Comparison of ENCODE assay signal across 8 cellular contexts in the genomic region with DNA sequence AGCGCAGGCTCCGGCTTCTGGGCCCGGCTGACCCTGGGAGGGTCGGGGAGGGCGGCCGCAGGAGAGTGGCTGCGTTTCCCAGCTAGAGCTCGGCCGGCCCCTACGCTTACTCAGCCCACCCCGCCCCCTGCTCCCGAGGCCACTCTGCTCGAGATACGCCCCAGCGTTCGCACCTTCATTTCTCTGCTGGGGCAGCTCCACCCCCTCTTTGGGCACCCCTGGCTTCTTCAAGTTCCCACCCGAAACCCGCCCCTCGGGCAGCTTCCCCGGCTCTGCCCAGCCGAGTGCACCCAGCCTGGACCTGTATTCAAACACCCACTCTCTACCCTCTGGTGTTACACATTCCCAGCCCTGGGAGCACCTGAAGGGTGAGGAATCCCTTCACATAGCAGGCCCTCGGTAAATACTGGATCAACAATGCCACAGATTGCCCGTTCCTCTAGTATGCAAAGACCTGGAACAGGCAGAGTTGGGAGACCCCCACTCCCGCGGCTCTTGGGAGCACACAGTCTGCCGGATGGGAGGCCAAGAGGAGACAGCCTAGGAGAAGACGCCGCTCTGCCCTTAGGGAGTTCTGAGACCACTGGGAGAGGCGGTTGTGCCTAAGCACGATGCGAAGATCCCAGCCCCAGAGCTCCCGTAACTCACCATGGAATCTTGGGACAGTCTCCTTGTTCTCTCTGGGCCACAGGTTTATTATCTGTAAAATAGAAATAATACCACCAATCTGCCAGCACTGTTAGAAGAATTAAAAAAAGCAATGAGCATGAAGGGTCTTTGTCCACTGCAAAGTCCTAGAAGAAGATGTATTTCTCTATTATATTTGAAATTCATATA. TPM values are rescaled to one million over a fixed set of nuclear protein-coding genes. Genes with fewer than 3 reads are reported as not detected.
A peak's percentile ranks its signal among the peaks of the same experiment; 100 is the strongest.
DNase-seq lines count a peak whose midpoint lies in the region; ATAC-seq and TF ChIP-seq lines count a peak whose summit lies in the region.

No MANE protein-coding gene starts in this region.

- POLR2A ChIA-PET in HCT116 (lab: Charles Lee) = interaction anchor here (0.9 to 3.2 kb wide), 3 partner anchors 14 to 16 kb away, joined by 3 to 31 read pairs (median 8); no protein-coding TSS in a partner anchor

- RAD21 ChIA-PET in HCT116 (lab: Charles Lee; ENCODE audit: low non-redundant PET in 1 of 2, low total read pairs in 2 of 2, uncharacterized antibody in 2 of 2, unreplicated experiment in 2 of 2) = interaction anchor here (0.7 to 1.6 kb wide), 3 partner anchors 16 to 20 kb away, joined by 3 to 6 read pairs (median 4); no protein-coding TSS in a partner anchor

- H3K4me1 ChIP-seq in BLaER1 = peaks cover 40% of the 10 kb centered on the region
- peaks cover 30 to 60% of the 10 kb centered on the region in 2 experiments for H3K4me1 ChIP-seq in HCT116 (ENCODE audit: control insufficient read depth in 1 of 2, insufficient read depth in 2 of 2, low read length in 2 of 2)

- H3K27ac ChIP-seq in BLaER1 (peak overlapping the region; percentile 73), HCT116 (ENCODE audit: low read depth, low read length) (peak overlapping the region; percentile 81)

- H4K20me1 ChIP-seq in BLaER1 (no peaks in the 10 kb centered on the region), HCT116 (ENCODE audit: insufficient read depth) (no peaks in the 10 kb centered on the region)

- ATAC-seq in HCT116 = peak; percentile 67
- peak; percentile 52 for ATAC-seq in stimulated activated naive CD8-positive, alpha-beta T cell treated with anti-CD3 and anti-CD28 coated beads, Interleukin-15, Interleukin-2, amounts not matched to agents 100 U/mL and 50 U/mL, for 24 hours

- no peaks in the 10 kb centered on the region for H3K9me2 ChIP-seq in HCT116 (ENCODE audit: insufficient read depth)

- intact Hi-C loops in HCT116 (cut with micrococcal nuclease) = no loop called here

- TF ChIP-seq CTCF in HCT116 (IDR thresholded peaks at IDR 0.05 in 2 of 3, conservative IDR thresholded peaks at IDR 0.05 in 1 of 3; ENCODE audit: borderline replicate concordance in 1 of 3, insufficient read depth in 1 of 3, low read depth in 2 of 3, low read length in 2 of 3) = no peak
- no peak for TF ChIP-seq CTCF in astrocyte of the cerebellum (IDR thresholded peaks at IDR 0.05; ENCODE audit: low read depth, low read length, missing control alignments)
- TF ChIP-seq CTCF in kidney epithelial cell (IDR thresholded peaks at IDR 0.05; ENCODE audit: insufficient read depth, low read length, poor library complexity, severe bottlenecking) = no peak

- CTCF ChIA-PET in HCT116 (lab: Charles Lee) = interaction anchor here (0.6 to 1.3 kb wide), 3 partner anchors 14 to 39 kb away, joined by 3 read pairs; no protein-coding TSS in a partner anchor

- H3K27me3 ChIP-seq in BLaER1 = peaks cover 21% of the 10 kb centered on the region; the same call in 1 of the 2 replicates
- H3K27me3 ChIP-seq in HCT116 (ENCODE audit: insufficient read depth, low read length) = no peaks in the 10 kb centered on the region
- H3K27me3 ChIP-seq in kidney epithelial cell (ENCODE audit: control insufficient read depth, insufficient read depth, low read length) = no peaks in the 10 kb centered on the region

- H3K4me3 ChIP-seq in BLaER1 = peak overlapping the region; percentile 72
- peak overlapping the region; percentile 77 to 78 for H3K4me3 ChIP-seq in HCT116 (replicated peaks in 1 of 2; ENCODE audit: low read depth in 1 of 2, low read length in 2 of 2)
- peak overlapping the region; percentile 53 for H3K4me3 ChIP-seq in astrocyte of the cerebellum (ENCODE audit: low read depth, low read length)
- H3K4me3 ChIP-seq in kidney epithelial cell (ENCODE audit: low read depth, low read length) = peak overlapping the region; percentile 43

- H3K36me3 ChIP-seq in BLaER1 (no peaks in the 10 kb centered on the region), HCT116 (ENCODE audit: control insufficient read depth in 1 of 2, insufficient read depth in 2 of 2, low read length in 2 of 2) (no peaks in the 10 kb centered on the region), kidney epithelial cell (ENCODE audit: control insufficient read depth, insufficient read depth, low read length) (no peaks in the 10 kb centered on the region)

- in situ Hi-C loops in astrocyte of the cerebellum (cut with HindIII; ENCODE audit: low sequenced_read_pairs) = no loop called here

- H3K9ac ChIP-seq in BLaER1 (peak overlapping the region; percentile 77), HCT116 (ENCODE audit: low read length) (peak overlapping the region; percentile 84)

- H3K4me2 ChIP-seq in BLaER1 (peak overlapping the region; percentile 96), HCT116 (ENCODE audit: low read length) (peak overlapping the region; percentile 98)

- DNase-seq in HCT116 (ENCODE audit: low read depth, low spot score) = no peak
- DNase-seq in astrocyte of the cerebellum (ENCODE audit: low read depth) = no peak
- DNase-seq in kidney epithelial cell (ENCODE audit: low read depth) = no peak
- peak; percentile 60 for DNase-seq in stimulated activated naive CD8-positive, alpha-beta T cell treated with anti-CD3 and anti-CD28 coated beads, Interleukin-15, Interleukin-2, amounts not matched to agents 100 U/mL and 50 U/mL, for 24 hours
- DNase-seq in LoVo (ENCODE audit: low spot score) = no peak
- DNase-seq in DMS 273 treated with DMSO at 0.1 percent for 48 hours (lab: John Stamatoyannopoulos, UW) = no peak
- no peak for DNase-seq in 8988T

- no peak for TF ChIP-seq RAD21 in HCT116 (IDR thresholded peaks at IDR 0.05; ENCODE audit: low read depth)

- H3K9me3 ChIP-seq in BLaER1 = no peaks in the 10 kb centered on the region
- no peaks in the 10 kb centered on the region for H3K9me3 ChIP-seq in HCT116 (ENCODE audit: control insufficient read depth in 1 of 2, insufficient read depth in 1 of 2, low read depth in 1 of 2, low read length in 2 of 2)

- BruUV-seq in HCT116 (replicated peaks; lab: Mats Ljungman, UMichigan) = TSS peak; percentile 59

- H2AFZ ChIP-seq in HCT116 (ENCODE audit: low read depth, low read length, poor library complexity, severe bottlenecking) = no peak overlapping the region

- TF ChIP-seq POLR2A in HCT116 (IDR thresholded peaks at IDR 0.05; ENCODE audit: borderline replicate concordance, extremely low read depth, insufficient read depth, insufficient read length) = no peak

- H3K79me2 ChIP-seq in HCT116 (ENCODE audit: insufficient read depth, low read length) = peaks cover 10% of the 10 kb centered on the region; the same call in 1 of the 2 replicates

TF ChIP-seq in HCT116, 20 proteins besides CTCF, POLR2A, EP300 and RAD21:
- no peak for TF ChIP-seq ZNF274 (IDR thresholded peaks at IDR 0.05; ENCODE audit: low read depth, low read length)
- no peak for TF ChIP-seq SRF (IDR thresholded peaks at IDR 0.05; ENCODE audit: low read depth)
- no peak for TF ChIP-seq EZH2 (IDR thresholded peaks at IDR 0.05)
- TF ChIP-seq SP1 (IDR thresholded peaks at IDR 0.05; ENCODE audit: low read depth) = no peak; the same call in 1 of the 2 replicates
- TF ChIP-seq EGR1 (IDR thresholded peaks at IDR 0.05; ENCODE audit: low read depth) = no peak
- TF ChIP-seq CEBPB (IDR thresholded peaks at IDR 0.05; ENCODE audit: low read depth) = no peak
- no peak for TF ChIP-seq EZH2phosphoT487 (IDR thresholded peaks at IDR 0.05; ENCODE audit: borderline replicate concordance)
- TF ChIP-seq JUND (IDR thresholded peaks at IDR 0.05) = no peak
- TF ChIP-seq POLR2AphosphoS5 (IDR thresholded peaks at IDR 0.05; ENCODE audit: low read depth, low read length) = no peak
- TF ChIP-seq SIN3A (IDR thresholded peaks at IDR 0.05; ENCODE audit: low read depth) = no peak
- no peak for TF ChIP-seq ZBTB33 (IDR thresholded peaks at IDR 0.05; ENCODE audit: extremely low read depth, insufficient replicate concordance, low read length)
- TF ChIP-seq, protein P1, sequence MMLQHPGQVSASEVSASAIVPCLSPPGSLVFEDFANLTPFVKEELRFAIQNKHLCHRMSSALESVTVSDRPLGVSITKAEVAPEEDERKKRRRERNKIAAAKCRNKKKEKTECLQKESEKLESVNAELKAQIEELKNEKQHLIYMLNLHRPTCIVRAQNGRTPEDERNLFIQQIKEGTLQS (IDR thresholded peaks at IDR 0.05) = no peak
- TF ChIP-seq, protein P2, sequence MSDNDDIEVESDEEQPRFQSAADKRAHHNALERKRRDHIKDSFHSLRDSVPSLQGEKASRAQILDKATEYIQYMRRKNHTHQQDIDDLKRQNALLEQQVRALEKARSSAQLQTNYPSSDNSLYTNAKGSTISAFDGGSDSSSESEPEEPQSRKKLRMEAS (IDR thresholded peaks at IDR 0.05) = no peak
- TF ChIP-seq FOSL1 (IDR thresholded peaks at IDR 0.05; ENCODE audit: low read depth) = no peak
- TF ChIP-seq TCF7L2 (IDR thresholded peaks at IDR 0.05; ENCODE audit: borderline replicate concordance, extremely low read depth, insufficient read depth, insufficient read length) = no peak
- TF ChIP-seq ZFX (IDR thresholded peaks at IDR 0.05) = no peak
- TF ChIP-seq CBX3 (IDR thresholded peaks at IDR 0.05; ENCODE audit: low read depth) = no peak

RNA-seq across cellular contexts. Expression of gene PAQR7, which starts 0.6 kb away (rescaled TPM):
- total RNA-seq in HCT116 (2021; ENCODE audit: unreplicated experiment) = 13.1 TPM
- polyA plus RNA-seq in HCT116 (2012) = 12.6 and 14.9 TPM in 2 replicates
- total RNA-seq in kidney epithelial cell = 8.7 and 11.9 TPM in 2 replicates

RNA-seq across cellular contexts. Expression of gene AUNIP, which starts 16.8 kb away (rescaled TPM):
- total RNA-seq in HCT116 (2021; ENCODE audit: unreplicated experiment) (12.1 TPM), kidney epithelial cell (1.7 and 6.2 TPM in 2 replicates)
- polyA plus RNA-seq in HCT116 (2012) = 4.2 and 6.1 TPM in 2 replicates

RNA-seq across cellular contexts. Expression of gene STMN1, which starts 30.1 kb away (rescaled TPM):
- total RNA-seq in HCT116 (2021; ENCODE audit: unreplicated experiment) = 368 TPM
- polyA plus RNA-seq in HCT116 (2012) = 101 and 192 TPM in 2 replicates
- 182 and 207 TPM in 2 replicates for total RNA-seq in kidney epithelial cell

RNA-seq across cellular contexts. Expression of gene MTFR1L, which starts 56.3 kb away (rescaled TPM):
- total RNA-seq in HCT116 (2021; ENCODE audit: unreplicated experiment) (35.8 TPM), kidney epithelial cell (46.3 and 51.0 TPM in 2 replicates)
- polyA plus RNA-seq in HCT116 (2012) = 31.3 and 38.4 TPM in 2 replicates
